17 cellular contexts compared by ENCODE assay signal in the genomic region with DNA sequence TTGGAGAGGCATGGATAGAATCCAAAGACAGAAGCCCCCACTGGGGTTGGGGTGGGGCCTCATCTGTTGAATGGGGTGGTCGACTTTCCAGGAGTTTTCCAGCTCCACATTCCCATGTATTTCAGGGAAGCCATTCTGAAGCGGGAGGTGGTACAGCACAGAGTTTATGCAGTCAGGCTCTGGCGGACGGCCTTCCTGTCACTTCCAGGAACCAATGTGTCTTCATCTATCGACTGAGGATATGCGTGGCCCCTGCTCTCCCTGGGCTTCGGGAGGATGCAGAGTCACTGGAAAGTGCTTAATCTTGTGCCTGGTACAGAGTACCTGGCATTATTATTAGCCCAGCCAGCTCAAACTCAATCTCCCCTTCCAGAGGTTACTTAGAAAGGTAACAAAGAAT. TPM values are rescaled to one million over a fixed set of nuclear protein-coding genes. Genes with fewer than 3 reads are reported as not detected.
DNase-seq lines count a peak whose midpoint lies in the region; ATAC-seq and TF ChIP-seq lines count a peak whose summit lies in the region.
"Had no signal": no experiment of that assay in that cellular context is flagged by ENCODE, and none has a peak within 500 bp of the region (broad histone marks: within the 10 kb centered on the region; RNA-seq: fewer than 3 reads in every experiment).

No MANE protein-coding gene starts in this region.

- ATAC-seq in HG02678 (IDR thresholded peaks at IDR 0.05; ENCODE audit: unreplicated experiment): no peak
- ATAC-seq in SK-N-SH treated with all-trans-retinoic acid at 6 μM for 48 hours: no peak
- ATAC-seq: psoas muscle had no signal

- CTCF ChIA-PET in mammary epithelial cell (lab: Charles Lee; ENCODE audit: low non-redundant PET): no interaction called here

- no peak overlapping the region for H3K9ac ChIP-seq in mammary epithelial cell (ENCODE audit: insufficient read depth, low read length)

- no peak overlapping the region for H2AFZ ChIP-seq in mammary epithelial cell (ENCODE audit: low read depth, low read length)

- no peak for TF ChIP-seq CTCF in mammary epithelial cell (conservative IDR thresholded peaks at IDR 0.05 in 1 of 2, IDR thresholded peaks at IDR 0.05 in 1 of 2; ENCODE audit: extremely low read depth in 1 of 2, insufficient read depth in 1 of 2, low read depth in 1 of 2, low read length in 2 of 2)
- TF ChIP-seq CTCF in left ventricle myocardium inferior (IDR thresholded peaks at IDR 0.05; ENCODE audit: borderline replicate concordance): no peak
- TF ChIP-seq CTCF in spleen (IDR thresholded peaks at IDR 0.05 in 8 of 11, conservative IDR thresholded peaks at IDR 0.05 in 3 of 11): no peak

- no TSS peak for BruUV-seq in mammary epithelial cell (replicated peaks; lab: Mats Ljungman, UMichigan)

- no peak overlapping the region for H3K27ac ChIP-seq in mammary epithelial cell (ENCODE audit: insufficient read depth, low read depth, low read length)
- H3K27ac ChIP-seq in left ventricle myocardium inferior (replicated peaks): peak overlapping the region; percentile 40
- H3K27ac ChIP-seq in muscle layer of duodenum (ENCODE audit: low read length): peak overlapping the region; percentile 24
- H3K27ac ChIP-seq in spleen: peak overlapping the region in 6 of 8 donors; percentile 1 to 51 (median 40)
- H3K27ac ChIP-seq: psoas muscle had no signal

- H3K4me3 ChIP-seq in mammary epithelial cell (replicated peaks in 1 of 3; ENCODE audit: insufficient read depth in 1 of 3, low read depth in 2 of 3, low read length in 3 of 3) (no peak overlapping the region), left ventricle myocardium inferior (peak overlapping the region; percentile 44), muscle layer of duodenum (ENCODE audit: low read depth in 1 of 2, low read length in 2 of 2) (peak overlapping the region; percentile 27 to 55), spleen (peak overlapping the region in 1 of 8 donors; percentile 25)

- TF ChIP-seq POLR2A in spleen (IDR thresholded peaks at IDR 0.05): no peak

- H3K79me2 ChIP-seq in mammary epithelial cell (ENCODE audit: insufficient read depth, low read length): peaks cover 97% of the 10 kb centered on the region

- DNase-seq in mammary epithelial cell: no peak
- DNase-seq in left ventricle myocardium inferior: no peak
- DNase-seq in spleen: no peak
- DNase-seq in occipital lobe (lab: John Stamatoyannopoulos, UW): no peak
- no peak for DNase-seq in foreskin melanocyte
- DNase-seq: activated naive CD4-positive, alpha-beta T cell treated with anti-CD3 and anti-CD28 coated beads, Interleukin-2, amount 10 ng/mL, durations not matched to agents 7 days and 5 days; activated T-cell treated with anti-CD3 and anti-CD28 coated beads, Interleukin-2, amount 50 U/mL, for 24 hours; CD4-positive, CD25-positive, alpha-beta regulatory T cell; DMS 273 treated with DMSO at 0.1 percent for 48 hours; NCI-H1092 treated with DMSO at 0.1 percent for 48 hours; NCI-H2107; NCI-H510A; psoas muscle; T1000 had no signal

- 99% methylated on average over 7 of the region's 7 CpGs for WGBS in mammary epithelial cell (ENCODE audit: low coverage, missing lambda C conversion rate)
- 68 to 78% (median 73%) methylated on average over 7 of the region's 7 CpGs for WGBS in spleen, 5 donors

- peaks cover 23% of the 10 kb centered on the region for H3K4me1 ChIP-seq in mammary epithelial cell (ENCODE audit: insufficient read depth, low read length)
- peaks cover 56% of the 10 kb centered on the region for H3K4me1 ChIP-seq in left ventricle myocardium inferior
- peaks cover 14 to 29% of the 10 kb centered on the region in 2 donors for H3K4me1 ChIP-seq in muscle layer of duodenum (ENCODE audit: control insufficient read depth in 1 of 2, insufficient read depth in 2 of 2, low read length in 2 of 2)
- peaks cover 0 to 39% (median 6%) of the 10 kb centered on the region in 6 donors for H3K4me1 ChIP-seq in spleen
- H3K4me1 ChIP-seq: psoas muscle had no signal

- dilution Hi-C loops in mammary epithelial cell (cut with HindIII; ENCODE audit: low sequenced_read_pairs): no loop called here

- intact Hi-C loops in mammary epithelial cell (cut with micrococcal nuclease): no loop called here
- intact Hi-C loops in left ventricle myocardium inferior (cut with micrococcal nuclease): no loop called here
- intact Hi-C loops in spleen (cut with DNase I; ENCODE audit: low total_unique reads): no loop called here

- H3K27me3 ChIP-seq in mammary epithelial cell (ENCODE audit: insufficient read depth, low read length) (no peaks in the 10 kb centered on the region), left ventricle myocardium inferior (ENCODE audit: low read depth) (no peaks in the 10 kb centered on the region), muscle layer of duodenum (ENCODE audit: low read depth, low read length) (no peaks in the 10 kb centered on the region), spleen (replicated peaks in 1 of 7) (no peaks in the 10 kb centered on the region)

- in situ Hi-C loops in mammary epithelial cell (cut with MboI; ENCODE audit: low sequenced_read_pairs in 2 of 2): no loop called here

- no peaks in the 10 kb centered on the region for H4K20me1 ChIP-seq in mammary epithelial cell (ENCODE audit: insufficient read depth, low read length)

- H3K36me3 ChIP-seq in mammary epithelial cell (ENCODE audit: insufficient read depth, low read length) (no peaks in the 10 kb centered on the region), left ventricle myocardium inferior (peaks cover 12% of the 10 kb centered on the region), muscle layer of duodenum (ENCODE audit: control insufficient read depth in 1 of 2, insufficient read depth in 2 of 2, low read length in 2 of 2) (peaks cover 0 to 19% of the 10 kb centered on the region in 2 donors), spleen (no peaks in the 10 kb centered on the region)

- H3K9me3 ChIP-seq in mammary epithelial cell (replicated peaks; ENCODE audit: insufficient read depth, low read length): no peaks in the 10 kb centered on the region
- no peaks in the 10 kb centered on the region for H3K9me3 ChIP-seq in left ventricle myocardium inferior (replicated peaks)
- no peaks in the 10 kb centered on the region for H3K9me3 ChIP-seq in muscle layer of duodenum (ENCODE audit: control insufficient read depth in 1 of 2, low read length in 2 of 2)
- H3K9me3 ChIP-seq in spleen: no peaks in the 10 kb centered on the region
- H3K9me3 ChIP-seq: psoas muscle had no signal

- H3K4me2 ChIP-seq in mammary epithelial cell (ENCODE audit: insufficient read depth, low read depth, low read length): peak overlapping the region; percentile 73

TF ChIP-seq in SK-N-SH treated with all-trans-retinoic acid at 6 μM for 48 hours, 23 proteins besides CTCF, POLR2A, EP300 and RAD21:
- TF ChIP-seq TSHZ2 (CRISPR knock-in tag; IDR thresholded peaks at IDR 0.05): no peak
- TF ChIP-seq OSR1 (CRISPR knock-in tag; IDR thresholded peaks at IDR 0.05): no peak
- no peak for TF ChIP-seq ZFP30 (CRISPR knock-in tag; IDR thresholded peaks at IDR 0.05)
- TF ChIP-seq RARB (CRISPR knock-in tag; IDR thresholded peaks at IDR 0.05): no peak
TF ChIP-seq in SK-N-SH treated with all-trans-retinoic acid at 6 μM for 48 hours: peak in this region for 0.

RNA-seq across cellular contexts. Expression of gene DOCK1, which starts 26.3 kb away (rescaled TPM):
- total RNA-seq in mammary epithelial cell (100 to 1,000 TPM in 1 of 2 donors, 10 to 100 TPM in 1; 58.1 to 115 TPM), left ventricle myocardium inferior (16.8 TPM), spleen (10 to 100 TPM; 21.5 to 40.5 (median 35.7) TPM), occipital lobe (18.6 TPM)
- polyA plus RNA-seq in mammary epithelial cell (9.3 TPM), spleen (1 to 10 TPM; 2.2 to 5.2 (median 2.6) TPM)
- polyA minus RNA-seq in mammary epithelial cell: 130 TPM
- polyA plus RNA-seq: CD4-positive, CD25-positive, alpha-beta regulatory T cell had no signal

Comparison
In these comparisons a context has a peak if more than half of its experiments do, and no peak if none do; other contexts are left out.
1. H3K4me3 ChIP-seq: peak in left ventricle myocardium inferior (single experiment) and muscle layer of duodenum (2 of 2); none in mammary epithelial cell (0 of 3).